Comparison of ENCODE assay signal across 24 cellular contexts in genomic region chr1:233714631-233715217, GRCh38.
DNase-seq lines count a peak whose midpoint lies in the region; ATAC-seq, FAIRE-seq and TF ChIP-seq lines count a peak whose summit lies in the region.
"Had no signal": no experiment of that assay in that cellular context is flagged by ENCODE, and none has a peak within 500 bp of the region (broad histone marks: within the 10 kb centered on the region; RNA-seq: fewer than 3 reads in every experiment).

No MANE protein-coding gene starts in this region.

- peaks cover 9 to 11% of the 10 kb centered on the region in 2 experiments; a peak in 2 of 4 replicates for H3K9me3 ChIP-seq in H1 (ENCODE audit: insufficient read depth in 2 of 2, low read depth in 1 of 2, low read length in 1 of 2)
- H3K9me3 ChIP-seq: SJSA1 had no signal

- ATAC-seq in GM21515 (IDR thresholded peaks at IDR 0.05; ENCODE audit: unreplicated experiment), result no peak
- ATAC-seq: gastroesophageal sphincter, HCT116 had no signal

- no peak overlapping the region for H3K56ac ChIP-seq in H1 (replicated peaks; ENCODE audit: insufficient read length, low read depth, low read length)

- H3K79me2 ChIP-seq in H1 (ENCODE audit: control insufficient read depth in 1 of 2, insufficient read depth in 2 of 2, low read length in 2 of 2), result no peaks in the 10 kb centered on the region

- H3K14ac ChIP-seq in H1 (ENCODE audit: insufficient read length), result no peak overlapping the region

- H3K27ac ChIP-seq in 22Rv1 (peak overlapping the region; percentile 34), H1 (ENCODE audit: low read depth, low read length) (no peak overlapping the region)
- H3K27ac ChIP-seq: brain microvascular endothelial cell, epithelial cell of prostate, gastroesophageal sphincter, SJSA1, tibial nerve had no signal

- H2AFZ ChIP-seq in H1 (ENCODE audit: low read length), result 0 out of 2 replicates have a peak overlapping the region, but pooled peaks have one; percentile 17

- no peak for FAIRE-seq in H1 (lab: Jason Lieb, UNC)
- FAIRE-seq: GM19239 had no signal

- no peak overlapping the region for H2BK15ac ChIP-seq in H1 (ENCODE audit: low read length)

- H3K18ac ChIP-seq in H1 (ENCODE audit: extremely low read depth, low read length), result no peak overlapping the region

- no peak for TF ChIP-seq POLR2A in H1 (IDR thresholded peaks at IDR 0.05; ENCODE audit: control extremely low read depth in 1 of 2, low read depth in 2 of 2, low read length in 2 of 2)

- no peak overlapping the region for H2BK5ac ChIP-seq in H1 (ENCODE audit: low read depth, low read length)

- CTCF ChIA-PET in H1 (lab: Charles Lee; ENCODE audit: partially characterized antibody), result interaction anchor here (0.6 to 1.4 kb wide), 4 partner anchors 9 to 101 kb away, joined by 3 to 4 read pairs (median 3); no protein-coding TSS in a partner anchor

- H3K4me2 ChIP-seq in H1 (ENCODE audit: insufficient read depth in 1 of 2, low read depth in 2 of 2, low read length in 2 of 2), result no peak overlapping the region

- no peaks in the 10 kb centered on the region; a peak in 1 of 8 replicates for H3K36me3 ChIP-seq in H1 (ENCODE audit: control insufficient read depth in 2 of 4, insufficient read depth in 4 of 4, low read length in 3 of 4)
- H3K36me3 ChIP-seq: brain microvascular endothelial cell, gastroesophageal sphincter, SJSA1, tibial nerve had no signal

- H3K4ac ChIP-seq in H1 (replicated peaks; ENCODE audit: insufficient read length, low read depth, low read length), result no peak overlapping the region

- H3K23me2 ChIP-seq in H1 (ENCODE audit: low read depth, low read length), result no peaks in the 10 kb centered on the region

- H2AK5ac ChIP-seq in H1 (ENCODE audit: low read depth, low read length), result no peak overlapping the region

- H2BK120ac ChIP-seq in H1 (replicated peaks; ENCODE audit: low read depth, low read length), result no peak overlapping the region

- no peak overlapping the region for H4K8ac ChIP-seq in H1 (ENCODE audit: extremely low read depth, insufficient read depth, low read length)

- H3K27me3 ChIP-seq in H1 (replicated peaks in 1 of 4; ENCODE audit: control insufficient read depth in 3 of 4, extremely low read depth in 1 of 4, insufficient read depth in 3 of 4, low read length in 3 of 4), result no peaks in the 10 kb centered on the region
- H3K27me3 ChIP-seq: brain microvascular endothelial cell, gastroesophageal sphincter, SJSA1, tibial nerve had no signal

- H3K9ac ChIP-seq in H1 (replicated peaks in 1 of 4; ENCODE audit: extremely low read depth in 1 of 4, low read depth in 3 of 4, low read length in 3 of 4), result no peak overlapping the region

- TF ChIP-seq EP300 in H1 (IDR thresholded peaks at IDR 0.05; ENCODE audit: borderline replicate concordance in 1 of 2, low read depth in 2 of 2, low read length in 2 of 2), result no peak

- POLR2A ChIA-PET in H1 (lab: Charles Lee; ENCODE audit: partially characterized antibody), result no interaction called here

- no peak overlapping the region for H3K4me3 ChIP-seq in H1 (ENCODE audit: extremely low read depth in 1 of 4, insufficient read depth in 2 of 4, low read depth in 3 of 4, low read length in 4 of 4)
- H3K4me3 ChIP-seq: gastroesophageal sphincter, SJSA1, tibial nerve had no signal

- no peak overlapping the region for H2BK12ac ChIP-seq in H1 (ENCODE audit: low read depth, low read length)

- TF ChIP-seq RAD21 in H1 (IDR thresholded peaks at IDR 0.05 in 1 of 2, conservative IDR thresholded peaks at IDR 0.05 in 1 of 2; ENCODE audit: low read depth in 2 of 2, low read length in 2 of 2), result no peak

- no peak overlapping the region for H4K91ac ChIP-seq in H1 (replicated peaks; ENCODE audit: insufficient read length, low read length)

- 88% methylated on average over 4 of the region's 4 CpGs; no CpG with 5 or more reads in 1 of the 2 experiments for WGBS in H1 (ENCODE audit: extremely low coverage in 1 of 2, insufficient coverage in 1 of 2, insufficient read length in 1 of 2, insufficient replicate concordance in 2 of 2, low coverage in 1 of 2, low lambda C conversion rate in 2 of 2, missing lambda C conversion rate in 1 of 2), 2 experiments

- H4K20me1 ChIP-seq in H1 (replicated peaks in 1 of 2; ENCODE audit: control insufficient read depth in 1 of 2, insufficient read depth in 2 of 2, low read length in 2 of 2), result no peaks in the 10 kb centered on the region

- TF ChIP-seq CTCF in 22Rv1 (IDR thresholded peaks at IDR 0.05) (no peak), H1 (IDR thresholded peaks at IDR 0.05; ENCODE audit: control extremely low read depth in 1 of 3, insufficient read depth in 1 of 3, low read depth in 1 of 3, low read length in 3 of 3) (no peak)

- H4K5ac ChIP-seq in H1 (ENCODE audit: insufficient read length, low read depth, low read length), result no peak overlapping the region

- no peak overlapping the region for H2BK20ac ChIP-seq in H1 (ENCODE audit: low read length)

- H3K4me1 ChIP-seq in H1 (replicated peaks in 1 of 4; ENCODE audit: control insufficient read depth in 3 of 4, insufficient read depth in 4 of 4, low read length in 3 of 4), result no peaks in the 10 kb centered on the region; a peak in 1 of 7 replicates
- H3K4me1 ChIP-seq: gastroesophageal sphincter, SJSA1, tibial nerve had no signal

- DNase-seq in NCI-H1092 (lab: John Stamatoyannopoulos, UW), result peak; percentile 92
- DNase-seq in NCI-H510A treated with DMSO at 0.1 percent for 48 hours (lab: John Stamatoyannopoulos, UW), result peak; percentile 96
- DNase-seq in H1 (ENCODE audit: low read depth in 1 of 2, low spot score in 2 of 2), result no peak
- no peak for DNase-seq in stimulated activated CD4-positive, alpha-beta T cell treated with anti-CD3 and anti-CD28 coated beads, Interleukin-4, amount 100 ng/mL, for 24 hours
- no peak for DNase-seq in stimulated activated CD4-positive, alpha-beta T cell treated with anti-CD3 and anti-CD28 coated beads, Interleukin-4, amount 100 ng/mL, for 4 hours
- no peak for DNase-seq in NCI-H524 treated with DMSO at 0.1 percent for 48 hours (lab: John Stamatoyannopoulos, UW)
- DNase-seq: activated CD4-positive, CD25-positive, alpha-beta regulatory T cell; activated naive CD8-positive, alpha-beta T cell treated with anti-CD3 and anti-CD28 coated beads, Interleukin-2, amount 10 ng/mL, durations not matched to agents 7 days and 5 days; brain microvascular endothelial cell; CD4-positive, CD25-positive, alpha-beta regulatory T cell; dermis blood vessel endothelial cell; EL; NCI-H2227 treated with DMSO at 0.1 percent for 48 hours; nucleus accumbens; stimulated activated CD4-positive, alpha-beta T cell treated with anti-CD3 and anti-CD28 coated beads, Interleukin-15, amount 100 ng/mL, for 24 hours; stimulated activated naive CD4-positive, alpha-beta T cell treated with Interleukin-2 at 50 U/mL for 16 hours had no signal

- H3K23ac ChIP-seq in H1 (ENCODE audit: insufficient read length), result no peak overlapping the region

- H3K79me1 ChIP-seq in H1 (ENCODE audit: low read depth, low read length), result no peaks in the 10 kb centered on the region

TF ChIP-seq in H1, 55 proteins besides CTCF, POLR2A, EP300 and RAD21:
- TF ChIP-seq CTBP2 (IDR thresholded peaks at IDR 0.05; ENCODE audit: borderline replicate concordance, insufficient read depth, insufficient read length, low read length) (no peak), NANOG (IDR thresholded peaks at IDR 0.05; ENCODE audit: insufficient read depth, low read depth, low read length, poor library complexity, severe bottlenecking) (no peak), CBX8 (IDR thresholded peaks at IDR 0.05; ENCODE audit: borderline replicate concordance, low read depth, low read length) (no peak), KDM4A (IDR thresholded peaks at IDR 0.05; ENCODE audit: low read depth, low read length, severe bottlenecking) (no peak), NRF1 (IDR thresholded peaks at IDR 0.05; ENCODE audit: low read depth, low read length) (no peak), SAP30 (IDR thresholded peaks at IDR 0.05; ENCODE audit: insufficient read depth, insufficient replicate concordance, low read length) (no peak), TAF7 (optimal IDR thresholded peaks at IDR 0.05; ENCODE audit: borderline replicate concordance, low read depth, low read length) (no peak), FOSL1 (IDR thresholded peaks at IDR 0.05; ENCODE audit: insufficient read depth, low read depth, low read length) (no peak), SUZ12 (IDR thresholded peaks at IDR 0.05; ENCODE audit: low read length) (no peak), BRCA1 (IDR thresholded peaks at IDR 0.05; ENCODE audit: low read depth, low read length) (no peak), BACH1 (IDR thresholded peaks at IDR 0.05; ENCODE audit: low read length) (no peak), YY1 (IDR thresholded peaks at IDR 0.05; ENCODE audit: low read depth, low read length) (no peak), CREB1 (IDR thresholded peaks at IDR 0.05) (no peak), BCL11A (IDR thresholded peaks at IDR 0.05; ENCODE audit: low read depth in 2 of 2, low read length in 2 of 2) (no peak), SIX5 (IDR thresholded peaks at IDR 0.05; ENCODE audit: low read depth, low read length) (no peak), KDM1A (IDR thresholded peaks at IDR 0.05; ENCODE audit: borderline replicate concordance, low read length) (no peak), POU5F1 (IDR thresholded peaks at IDR 0.05; ENCODE audit: low read depth, low read length) (no peak)
- TF ChIP-seq, protein P1, sequence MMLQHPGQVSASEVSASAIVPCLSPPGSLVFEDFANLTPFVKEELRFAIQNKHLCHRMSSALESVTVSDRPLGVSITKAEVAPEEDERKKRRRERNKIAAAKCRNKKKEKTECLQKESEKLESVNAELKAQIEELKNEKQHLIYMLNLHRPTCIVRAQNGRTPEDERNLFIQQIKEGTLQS (IDR thresholded peaks at IDR 0.05; ENCODE audit: insufficient read depth, low read depth, low read length), result no peak

Comparison
In these comparisons a context has a peak if more than half of its experiments do, and no peak if none do; other contexts are left out.
1. DNase-seq: peak in NCI-H1092 (single experiment) and NCI-H510A treated with DMSO at 0.1 percent for 48 hours (single experiment); none in H1 (0 of 2), stimulated activated CD4-positive, alpha-beta T cell treated with anti-CD3 and anti-CD28 coated beads, Interleukin-4, amount 100 ng/mL, for 24 hours (single experiment), stimulated activated CD4-positive, alpha-beta T cell treated with anti-CD3 and anti-CD28 coated beads, Interleukin-4, amount 100 ng/mL, for 4 hours (0 of 2) and NCI-H524 treated with DMSO at 0.1 percent for 48 hours (single experiment).